14 cellular contexts compared by ENCODE assay signal in the genomic region with DNA sequence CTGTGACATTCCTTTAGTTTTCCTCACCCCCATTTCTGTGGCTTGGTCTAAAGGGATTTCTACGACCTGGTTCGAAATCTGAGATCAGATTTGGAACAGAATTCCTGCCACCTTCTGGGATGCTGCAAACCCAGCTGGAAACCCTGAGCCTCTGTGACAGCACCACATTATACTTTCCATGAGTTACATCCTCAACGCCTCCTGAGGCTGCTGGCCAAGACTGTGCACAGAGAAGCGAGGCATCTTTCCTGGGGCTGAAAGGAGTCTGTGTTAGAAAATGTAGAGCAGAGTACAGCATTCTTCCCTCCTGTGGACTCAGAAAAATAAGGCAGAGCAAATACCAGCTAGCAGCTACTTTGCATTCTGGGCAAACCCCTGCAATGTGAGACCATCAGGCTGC.
A peak's percentile ranks its signal among the peaks of the same experiment; 100 is the strongest.
DNase-seq lines count a peak whose midpoint lies in the region; ATAC-seq and TF ChIP-seq lines count a peak whose summit lies in the region.
"Had no signal": no experiment of that assay in that cellular context is flagged by ENCODE, and none has a peak within 500 bp of the region (broad histone marks: within the 10 kb centered on the region; RNA-seq: fewer than 3 reads in every experiment).

No MANE protein-coding gene starts in this region.

- 42 to 58% (median 58%) methylated on average over 4 of the region's 4 CpGs for WGBS in heart left ventricle, 4 donors

- DNase-seq in G401 (ENCODE audit: low spot score) (peak; percentile 2), astrocyte of the spinal cord (ENCODE audit: low read depth, low spot score) (peak; percentile 3), medulla oblongata (ENCODE audit: extremely low spot score) (peak; percentile 25), pons (ENCODE audit: low spot score) (peak; percentile 45), heart left ventricle (no peak), AML-193 (lab: John Stamatoyannopoulos, UW) (no peak), nephron progenitor cell (no peak), DMS79 (lab: John Stamatoyannopoulos, UW) (no peak)
- DNase-seq: Karpas-422, MG63, NCI-H1105 treated with DMSO at 0.1 percent for 48 hours, NCI-H187, NCI-H345, NCI-H774 had no signal

- in situ Hi-C loops in G401 (cut with HindIII; ENCODE audit: low sequenced_read_pairs): no loop called here
- in situ Hi-C loops in astrocyte of the spinal cord (cut with HindIII; ENCODE audit: low sequenced_read_pairs): no loop called here

- TF ChIP-seq CTCF in astrocyte of the spinal cord (IDR thresholded peaks at IDR 0.05; ENCODE audit: low read depth, low read length) (no peak), heart left ventricle (IDR thresholded peaks at IDR 0.05) (no peak), nephron progenitor cell (IDR thresholded peaks at IDR 0.05) (no peak)

- intact Hi-C loops in heart left ventricle (cut with DNase I): no loop called here

- H3K4me1 ChIP-seq in heart left ventricle: no peaks in the 10 kb centered on the region

- no peak overlapping the region for H3K4me3 Mint-ChIP-seq in nephron progenitor cell

- H3K27me3 ChIP-seq in heart left ventricle: no peaks in the 10 kb centered on the region
- H3K27me3 ChIP-seq: MG63 had no signal

- no peaks in the 10 kb centered on the region for H3K36me3 Mint-ChIP-seq in nephron progenitor cell (ENCODE audit: low read depth)

- peaks cover 13% of the 10 kb centered on the region for H3K4me1 Mint-ChIP-seq in nephron progenitor cell

- H3K4me3 ChIP-seq in astrocyte of the spinal cord (ENCODE audit: low read depth, low read length): no peak overlapping the region
- no peak overlapping the region for H3K4me3 ChIP-seq in heart left ventricle
- H3K4me3 ChIP-seq: MG63 had no signal

- TF ChIP-seq POLR2A in heart left ventricle (IDR thresholded peaks at IDR 0.05): no peak

- no peaks in the 10 kb centered on the region for H3K36me3 ChIP-seq in heart left ventricle
- H3K36me3 ChIP-seq: MG63 had no signal

- no peak for ATAC-seq in heart left ventricle

- H3K9me3 ChIP-seq in heart left ventricle: no peaks in the 10 kb centered on the region
- H3K9me3 ChIP-seq: MG63 had no signal

- H3K27ac Mint-ChIP-seq in nephron progenitor cell: no peak overlapping the region

- H3K27me3 Mint-ChIP-seq in nephron progenitor cell (ENCODE audit: low read depth, poor library complexity): peaks cover 2% of the 10 kb centered on the region

- no peak overlapping the region for H3K27ac ChIP-seq in heart left ventricle

- no peaks in the 10 kb centered on the region for H3K9me3 Mint-ChIP-seq in nephron progenitor cell

Comparison
In these comparisons a context has a peak if more than half of its experiments do, and no peak if none do; other contexts are left out.
1. DNase-seq: peak in G401 (single experiment), astrocyte of the spinal cord (single experiment), medulla oblongata (single experiment) and pons (single experiment); none in heart left ventricle (0 of 5), AML-193 (0 of 2), nephron progenitor cell (single experiment) and DMS79 (single experiment).